In the genomic region with DNA sequence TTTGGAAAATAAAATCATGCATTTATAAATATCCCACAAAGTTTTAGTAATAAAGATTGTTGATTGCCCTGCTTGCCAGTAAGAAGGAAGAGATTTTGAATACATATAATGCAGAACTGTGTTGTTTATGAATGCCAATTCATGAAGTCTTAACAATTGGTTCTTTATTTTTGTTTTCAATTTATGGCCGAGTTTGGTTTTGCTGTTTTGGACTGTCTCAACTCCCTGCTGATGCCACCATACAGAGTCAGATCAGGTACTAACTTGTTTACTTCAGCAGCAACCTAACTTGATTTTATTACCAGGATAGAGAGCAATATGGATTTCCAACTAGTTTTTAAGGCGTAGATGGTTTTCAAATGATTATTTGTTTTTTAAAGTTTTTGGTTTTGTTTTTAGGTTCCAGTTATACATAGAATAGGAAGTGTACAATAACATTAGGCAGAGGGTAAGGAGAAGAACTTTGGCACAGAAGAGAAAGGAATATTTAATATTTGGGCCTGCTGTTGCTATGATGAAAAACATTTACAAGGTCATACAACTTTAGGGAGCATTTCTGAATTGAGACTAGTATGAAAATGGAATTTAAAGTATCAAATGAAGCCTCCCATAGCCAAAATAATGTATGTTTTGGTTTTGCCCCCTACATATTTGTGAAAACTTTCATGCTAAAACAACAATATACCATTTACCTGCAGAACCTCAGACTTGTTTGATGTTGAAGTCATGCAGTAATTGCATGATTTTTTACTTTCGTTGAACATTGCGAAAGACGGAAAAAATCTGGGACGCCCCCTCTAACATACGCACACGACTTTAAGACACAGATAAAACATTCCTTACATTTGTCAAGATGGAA, we compare ENCODE assay signal across 8 cellular contexts. TPM values are rescaled to one million over a fixed set of nuclear protein-coding genes. Genes with fewer than 3 reads are reported as not detected.
A peak's percentile ranks its signal among the peaks of the same experiment; 100 is the strongest.
DNase-seq lines count a peak whose midpoint lies in the region; ATAC-seq and TF ChIP-seq lines count a peak whose summit lies in the region.

No MANE protein-coding gene starts in this region.

- no peaks in the 10 kb centered on the region for H3K36me3 ChIP-seq in smooth muscle cell (ENCODE audit: low read depth)

- H3K4me1 ChIP-seq in smooth muscle cell (ENCODE audit: low read depth): peaks cover 7% of the 10 kb centered on the region

- peak overlapping the region; percentile 88 for H3K4me3 ChIP-seq in smooth muscle cell

- H3K27ac Mint-ChIP-seq in activated naive CD4-positive, alpha-beta T cell treated with anti-CD3 and anti-CD28 coated beads, Interleukin-2, amount 10 ng/mL, durations not matched to agents 7 days and 5 days: peak overlapping the region; percentile 99
- peak overlapping the region; percentile 99 for H3K27ac Mint-ChIP-seq in activated T-helper 17 cell treated with anti-CD3 and anti-CD28 coated beads, Interleukin-2, amount 50 U/mL, for 72 hours

- peak overlapping the region; percentile 90 for H3K4me3 Mint-ChIP-seq in activated naive CD4-positive, alpha-beta T cell treated with anti-CD3 and anti-CD28 coated beads, Interleukin-2, amount 10 ng/mL, durations not matched to agents 7 days and 5 days
- H3K4me3 Mint-ChIP-seq in activated T-helper 17 cell treated with anti-CD3 and anti-CD28 coated beads, Interleukin-2, amount 50 U/mL, for 72 hours: peak overlapping the region; percentile 97

- no peak for TF ChIP-seq CTCF in smooth muscle cell (IDR thresholded peaks at IDR 0.05; ENCODE audit: borderline replicate concordance, insufficient read depth, poor library complexity, severe bottlenecking)

- peak overlapping the region; percentile 85 for H3K4me2 ChIP-seq in smooth muscle cell

- DNase-seq in activated naive CD4-positive, alpha-beta T cell treated with anti-CD3 and anti-CD28 coated beads, Interleukin-2, amount 10 ng/mL, durations not matched to agents 7 days and 5 days: no peak
- DNase-seq in activated naive CD4-positive, alpha-beta T cell treated with Interleukin-2 at 50 U/mL for 16 hours: no peak
- DNase-seq in hepatic stellate cell (ENCODE audit: low spot score): peak; percentile 32
- no peak for DNase-seq in smooth muscle cell (lab: John Stamatoyannopoulos, UW; ENCODE audit: unreplicated experiment)
- no peak for DNase-seq in LoVo (ENCODE audit: low spot score)

- H3K36me3 Mint-ChIP-seq in activated naive CD4-positive, alpha-beta T cell treated with anti-CD3 and anti-CD28 coated beads, Interleukin-2, amount 10 ng/mL, durations not matched to agents 7 days and 5 days: peaks cover 9% of the 10 kb centered on the region
- H3K36me3 Mint-ChIP-seq in activated T-helper 17 cell treated with anti-CD3 and anti-CD28 coated beads, Interleukin-2, amount 50 U/mL, for 72 hours (ENCODE audit: low read depth): peaks cover 17% of the 10 kb centered on the region

- no peaks in the 10 kb centered on the region for H3K27me3 ChIP-seq in smooth muscle cell (ENCODE audit: low read depth)

- H4K20me1 ChIP-seq in smooth muscle cell (ENCODE audit: low read depth): peaks cover 14% of the 10 kb centered on the region

- no peak for ATAC-seq in activated T-helper 17 cell treated with anti-CD3 and anti-CD28 coated beads, Interleukin-2, amount 50 U/mL, for 72 hours (replicated peaks)
- ATAC-seq in HG02884 (IDR thresholded peaks at IDR 0.05; ENCODE audit: unreplicated experiment): no peak
- ATAC-seq in GM19395 (IDR thresholded peaks at IDR 0.05; ENCODE audit: unreplicated experiment): no peak

- H3K27ac ChIP-seq in smooth muscle cell (ENCODE audit: low read depth): peak overlapping the region; percentile 97

- no peaks in the 10 kb centered on the region for H3K27me3 Mint-ChIP-seq in activated naive CD4-positive, alpha-beta T cell treated with anti-CD3 and anti-CD28 coated beads, Interleukin-2, amount 10 ng/mL, durations not matched to agents 7 days and 5 days
- no peaks in the 10 kb centered on the region for H3K27me3 Mint-ChIP-seq in activated T-helper 17 cell treated with anti-CD3 and anti-CD28 coated beads, Interleukin-2, amount 50 U/mL, for 72 hours

- H3K4me1 Mint-ChIP-seq in activated naive CD4-positive, alpha-beta T cell treated with anti-CD3 and anti-CD28 coated beads, Interleukin-2, amount 10 ng/mL, durations not matched to agents 7 days and 5 days: peaks cover 35% of the 10 kb centered on the region
- peaks cover 16% of the 10 kb centered on the region for H3K4me1 Mint-ChIP-seq in activated T-helper 17 cell treated with anti-CD3 and anti-CD28 coated beads, Interleukin-2, amount 50 U/mL, for 72 hours

- H3K9me3 ChIP-seq in smooth muscle cell (replicated peaks; ENCODE audit: low read depth): no peaks in the 10 kb centered on the region

- CTCF ChIA-PET in activated naive CD4-positive, alpha-beta T cell treated with anti-CD3 and anti-CD28 coated beads, Interleukin-2, amount 10 ng/mL, durations not matched to agents 7 days and 5 days (lab: Charles Lee): interaction anchor here (1.6 to 1.8 kb wide), 2 partner anchors 64 to 359 kb away, joined by 7 to 9 read pairs; a partner anchor contains a TSS

- H3F3A ChIP-seq in smooth muscle cell (ENCODE audit: low read depth): no peaks in the 10 kb centered on the region

- H3K79me2 ChIP-seq in smooth muscle cell (ENCODE audit: low read depth): peaks cover 28% of the 10 kb centered on the region

- H2AFZ ChIP-seq in smooth muscle cell (ENCODE audit: low read depth): peak overlapping the region; percentile 61

- H3K9me3 Mint-ChIP-seq in activated naive CD4-positive, alpha-beta T cell treated with anti-CD3 and anti-CD28 coated beads, Interleukin-2, amount 10 ng/mL, durations not matched to agents 7 days and 5 days: no peaks in the 10 kb centered on the region
- no peaks in the 10 kb centered on the region for H3K9me3 Mint-ChIP-seq in activated T-helper 17 cell treated with anti-CD3 and anti-CD28 coated beads, Interleukin-2, amount 50 U/mL, for 72 hours

- WGBS in smooth muscle cell (ENCODE audit: low lambda C conversion rate): 34% methylated on average over 8 of the region's 8 CpGs

- H3K9ac ChIP-seq in smooth muscle cell (ENCODE audit: low read depth): peak overlapping the region; percentile 95

RNA-seq across cellular contexts. Expression of a gene that starts 0.9 kb away (rescaled TPM):
- total RNA-seq in activated T-helper 17 cell treated with anti-CD3 and anti-CD28 coated beads, Interleukin-2, amount 50 U/mL, for 72 hours: 10 to 100 TPM; 45.1 to 52.0 TPM
- total RNA-seq in smooth muscle cell: 51.3 and 65.1 TPM in 2 replicates
- polyA plus RNA-seq in smooth muscle cell: 70.7 and 82.4 TPM in 2 replicates
